ENCODE assay signal across 1 cellular context in the genomic region with DNA sequence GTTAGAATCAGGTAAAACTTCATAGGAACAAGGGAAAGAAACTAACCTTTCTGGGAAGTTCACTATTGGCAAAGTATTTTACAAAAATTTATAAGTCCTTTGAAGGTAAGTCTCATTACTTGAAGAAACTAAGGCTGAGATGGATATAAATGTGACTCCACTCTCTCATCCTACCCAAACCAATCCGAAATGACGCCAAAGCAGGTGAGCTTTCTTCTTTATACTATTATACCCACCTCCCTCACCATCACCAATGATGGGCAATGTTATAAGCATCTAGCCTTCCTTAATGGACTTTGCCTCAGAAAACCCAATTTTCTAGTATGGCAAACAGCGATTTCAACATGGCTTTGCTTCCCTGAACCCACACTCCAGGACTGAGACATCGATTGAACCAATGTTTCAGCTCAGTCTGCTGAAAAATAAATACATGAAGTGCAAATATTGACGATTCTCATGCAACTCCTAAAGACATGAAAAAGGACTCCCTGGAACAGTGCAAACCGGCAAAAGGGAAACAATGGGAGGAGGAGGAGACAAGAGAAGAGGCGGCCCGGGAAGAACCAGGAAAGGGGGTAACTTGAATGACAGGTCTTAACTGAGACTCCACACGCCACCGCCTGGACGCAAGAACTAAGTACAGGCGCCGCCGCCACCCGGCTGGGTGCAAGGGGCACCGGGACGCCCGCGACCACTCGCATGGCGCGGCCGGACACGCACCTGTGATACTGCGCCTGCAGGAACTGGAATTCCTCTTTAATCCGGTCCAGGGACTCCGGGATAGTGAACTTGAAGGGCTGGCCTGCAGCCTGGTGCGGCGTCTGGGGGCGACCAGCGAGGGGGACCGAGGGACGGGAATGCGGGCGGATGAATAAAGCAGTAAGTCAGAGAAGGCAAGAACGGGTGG.
TF ChIP-seq lines count a peak whose summit lies in the region.

No MANE protein-coding gene starts in this region.

TF ChIP-seq in HepG2, 621 proteins besides CTCF, POLR2A, EP300 and RAD21 (continued from another document and continues in another):
- TF ChIP-seq, protein P1, sequence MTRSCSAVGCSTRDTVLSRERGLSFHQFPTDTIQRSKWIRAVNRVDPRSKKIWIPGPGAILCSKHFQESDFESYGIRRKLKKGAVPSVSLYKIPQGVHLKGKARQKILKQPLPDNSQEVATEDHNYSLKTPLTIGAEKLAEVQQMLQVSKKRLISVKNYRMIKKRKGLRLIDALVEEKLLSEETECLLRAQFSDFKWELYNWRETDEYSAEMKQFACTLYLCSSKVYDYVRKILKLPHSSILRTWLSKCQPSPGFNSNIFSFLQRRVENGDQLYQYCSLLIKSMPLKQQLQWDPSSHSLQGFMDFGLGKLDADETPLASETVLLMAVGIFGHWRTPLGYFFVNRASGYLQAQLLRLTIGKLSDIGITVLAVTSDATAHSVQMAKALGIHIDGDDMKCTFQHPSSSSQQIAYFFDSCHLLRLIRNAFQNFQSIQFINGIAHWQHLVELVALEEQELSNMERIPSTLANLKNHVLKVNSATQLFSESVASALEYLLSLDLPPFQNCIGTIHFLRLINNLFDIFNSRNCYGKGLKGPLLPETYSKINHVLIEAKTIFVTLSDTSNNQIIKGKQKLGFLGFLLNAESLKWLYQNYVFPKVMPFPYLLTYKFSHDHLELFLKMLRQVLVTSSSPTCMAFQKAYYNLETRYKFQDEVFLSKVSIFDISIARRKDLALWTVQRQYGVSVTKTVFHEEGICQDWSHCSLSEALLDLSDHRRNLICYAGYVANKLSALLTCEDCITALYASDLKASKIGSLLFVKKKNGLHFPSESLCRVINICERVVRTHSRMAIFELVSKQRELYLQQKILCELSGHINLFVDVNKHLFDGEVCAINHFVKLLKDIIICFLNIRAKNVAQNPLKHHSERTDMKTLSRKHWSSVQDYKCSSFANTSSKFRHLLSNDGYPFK (CRISPR knock-in tag; IDR thresholded peaks at IDR 0.05; ENCODE audit: borderline replicate concordance): peak; percentile 25; the same call in 1 of the 2 replicates
- TF ChIP-seq BCL6 (CRISPR knock-in tag; IDR thresholded peaks at IDR 0.05) (peak; percentile 99), RFX5 (IDR thresholded peaks at IDR 0.05; ENCODE audit: low read depth, low read length) (no peak), NFKBIZ (CRISPR knock-in tag; IDR thresholded peaks at IDR 0.05) (peak; percentile 93), TMF1 (CRISPR knock-in tag; IDR thresholded peaks at IDR 0.05; ENCODE audit: low read depth) (no peak), KAT8 (CRISPR knock-in tag; IDR thresholded peaks at IDR 0.05) (peak; percentile 71), ZNF557 (CRISPR knock-in tag; IDR thresholded peaks at IDR 0.05) (no peak), NFE2L1 (CRISPR knock-in tag; IDR thresholded peaks at IDR 0.05; ENCODE audit: borderline replicate concordance) (no peak), HOXA5 (CRISPR knock-in tag; IDR thresholded peaks at IDR 0.05) (peak; percentile 77; the same call in 1 of the 2 replicates), RFXANK (CRISPR knock-in tag; IDR thresholded peaks at IDR 0.05) (no peak), ZFP36 (IDR thresholded peaks at IDR 0.05; ENCODE audit: borderline replicate concordance, low read depth, low read length, partially characterized antibody) (peak; percentile 52), POLR2AphosphoS5 (IDR thresholded peaks at IDR 0.05; ENCODE audit: low read depth, low read length) (no peak), MEIS2 (CRISPR knock-in tag; IDR thresholded peaks at IDR 0.05) (peak; percentile 91), ISL2 (CRISPR knock-in tag; IDR thresholded peaks at IDR 0.05) (peak; percentile 97), NFATC3 (CRISPR knock-in tag; IDR thresholded peaks at IDR 0.05) (no peak), ATAD3A (CRISPR knock-in tag; IDR thresholded peaks at IDR 0.05) (no peak), SRF (IDR thresholded peaks at IDR 0.05; ENCODE audit: low read depth, low read length) (no peak), TARDBP (CRISPR knock-in tag; IDR thresholded peaks at IDR 0.05) (peak; percentile 87), RELA (CRISPR knock-in tag; IDR thresholded peaks at IDR 0.05) (no peak), SAFB2 (CRISPR knock-in tag; IDR thresholded peaks at IDR 0.05; ENCODE audit: borderline replicate concordance, low read depth) (no peak), ZNF3 (CRISPR knock-in tag; IDR thresholded peaks at IDR 0.05) (peak; percentile 65; the same call in 1 of the 2 replicates), MEIS1 (CRISPR knock-in tag; IDR thresholded peaks at IDR 0.05; ENCODE audit: borderline replicate concordance) (peak; percentile 94; the same call in 1 of the 2 replicates), ZBTB3 (CRISPR knock-in tag; IDR thresholded peaks at IDR 0.05; ENCODE audit: borderline replicate concordance, low read depth) (peak; percentile 87; the same call in 1 of the 2 replicates), ATF1 (CRISPR knock-in tag; IDR thresholded peaks at IDR 0.05) (peak; percentile 84; the same call in 1 of the 2 replicates), ZNF772 (CRISPR knock-in tag; IDR thresholded peaks at IDR 0.05) (peak; percentile 71), RBM22 (optimal IDR thresholded peaks at IDR 0.05; ENCODE audit: low read length) (no peak), FOXA1 (IDR thresholded peaks at IDR 0.05) (peak; percentile 98), FOXA1 (CRISPR knock-in tag; IDR thresholded peaks at IDR 0.05) (peak; percentile 98), ZNF296 (CRISPR knock-in tag; conservative IDR thresholded peaks at IDR 0.05) (no peak), ZNF263 (CRISPR knock-in tag; IDR thresholded peaks at IDR 0.05) (no peak)
- TF ChIP-seq, protein P2, sequence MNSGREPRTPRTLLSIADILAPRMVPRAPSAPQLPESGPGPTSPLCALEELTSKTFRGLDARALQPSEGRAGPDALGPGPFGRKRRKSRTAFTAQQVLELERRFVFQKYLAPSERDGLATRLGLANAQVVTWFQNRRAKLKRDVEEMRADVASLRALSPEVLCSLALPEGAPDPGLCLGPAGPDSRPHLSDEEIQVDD (CRISPR knock-in tag; IDR thresholded peaks at IDR 0.05; ENCODE audit: borderline replicate concordance): no peak
- TF ChIP-seq, protein P3, sequence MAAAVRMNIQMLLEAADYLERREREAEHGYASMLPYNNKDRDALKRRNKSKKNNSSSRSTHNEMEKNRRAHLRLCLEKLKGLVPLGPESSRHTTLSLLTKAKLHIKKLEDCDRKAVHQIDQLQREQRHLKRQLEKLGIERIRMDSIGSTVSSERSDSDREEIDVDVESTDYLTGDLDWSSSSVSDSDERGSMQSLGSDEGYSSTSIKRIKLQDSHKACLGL (CRISPR knock-in tag; IDR thresholded peaks at IDR 0.05): no peak
- TF ChIP-seq, protein P4, sequence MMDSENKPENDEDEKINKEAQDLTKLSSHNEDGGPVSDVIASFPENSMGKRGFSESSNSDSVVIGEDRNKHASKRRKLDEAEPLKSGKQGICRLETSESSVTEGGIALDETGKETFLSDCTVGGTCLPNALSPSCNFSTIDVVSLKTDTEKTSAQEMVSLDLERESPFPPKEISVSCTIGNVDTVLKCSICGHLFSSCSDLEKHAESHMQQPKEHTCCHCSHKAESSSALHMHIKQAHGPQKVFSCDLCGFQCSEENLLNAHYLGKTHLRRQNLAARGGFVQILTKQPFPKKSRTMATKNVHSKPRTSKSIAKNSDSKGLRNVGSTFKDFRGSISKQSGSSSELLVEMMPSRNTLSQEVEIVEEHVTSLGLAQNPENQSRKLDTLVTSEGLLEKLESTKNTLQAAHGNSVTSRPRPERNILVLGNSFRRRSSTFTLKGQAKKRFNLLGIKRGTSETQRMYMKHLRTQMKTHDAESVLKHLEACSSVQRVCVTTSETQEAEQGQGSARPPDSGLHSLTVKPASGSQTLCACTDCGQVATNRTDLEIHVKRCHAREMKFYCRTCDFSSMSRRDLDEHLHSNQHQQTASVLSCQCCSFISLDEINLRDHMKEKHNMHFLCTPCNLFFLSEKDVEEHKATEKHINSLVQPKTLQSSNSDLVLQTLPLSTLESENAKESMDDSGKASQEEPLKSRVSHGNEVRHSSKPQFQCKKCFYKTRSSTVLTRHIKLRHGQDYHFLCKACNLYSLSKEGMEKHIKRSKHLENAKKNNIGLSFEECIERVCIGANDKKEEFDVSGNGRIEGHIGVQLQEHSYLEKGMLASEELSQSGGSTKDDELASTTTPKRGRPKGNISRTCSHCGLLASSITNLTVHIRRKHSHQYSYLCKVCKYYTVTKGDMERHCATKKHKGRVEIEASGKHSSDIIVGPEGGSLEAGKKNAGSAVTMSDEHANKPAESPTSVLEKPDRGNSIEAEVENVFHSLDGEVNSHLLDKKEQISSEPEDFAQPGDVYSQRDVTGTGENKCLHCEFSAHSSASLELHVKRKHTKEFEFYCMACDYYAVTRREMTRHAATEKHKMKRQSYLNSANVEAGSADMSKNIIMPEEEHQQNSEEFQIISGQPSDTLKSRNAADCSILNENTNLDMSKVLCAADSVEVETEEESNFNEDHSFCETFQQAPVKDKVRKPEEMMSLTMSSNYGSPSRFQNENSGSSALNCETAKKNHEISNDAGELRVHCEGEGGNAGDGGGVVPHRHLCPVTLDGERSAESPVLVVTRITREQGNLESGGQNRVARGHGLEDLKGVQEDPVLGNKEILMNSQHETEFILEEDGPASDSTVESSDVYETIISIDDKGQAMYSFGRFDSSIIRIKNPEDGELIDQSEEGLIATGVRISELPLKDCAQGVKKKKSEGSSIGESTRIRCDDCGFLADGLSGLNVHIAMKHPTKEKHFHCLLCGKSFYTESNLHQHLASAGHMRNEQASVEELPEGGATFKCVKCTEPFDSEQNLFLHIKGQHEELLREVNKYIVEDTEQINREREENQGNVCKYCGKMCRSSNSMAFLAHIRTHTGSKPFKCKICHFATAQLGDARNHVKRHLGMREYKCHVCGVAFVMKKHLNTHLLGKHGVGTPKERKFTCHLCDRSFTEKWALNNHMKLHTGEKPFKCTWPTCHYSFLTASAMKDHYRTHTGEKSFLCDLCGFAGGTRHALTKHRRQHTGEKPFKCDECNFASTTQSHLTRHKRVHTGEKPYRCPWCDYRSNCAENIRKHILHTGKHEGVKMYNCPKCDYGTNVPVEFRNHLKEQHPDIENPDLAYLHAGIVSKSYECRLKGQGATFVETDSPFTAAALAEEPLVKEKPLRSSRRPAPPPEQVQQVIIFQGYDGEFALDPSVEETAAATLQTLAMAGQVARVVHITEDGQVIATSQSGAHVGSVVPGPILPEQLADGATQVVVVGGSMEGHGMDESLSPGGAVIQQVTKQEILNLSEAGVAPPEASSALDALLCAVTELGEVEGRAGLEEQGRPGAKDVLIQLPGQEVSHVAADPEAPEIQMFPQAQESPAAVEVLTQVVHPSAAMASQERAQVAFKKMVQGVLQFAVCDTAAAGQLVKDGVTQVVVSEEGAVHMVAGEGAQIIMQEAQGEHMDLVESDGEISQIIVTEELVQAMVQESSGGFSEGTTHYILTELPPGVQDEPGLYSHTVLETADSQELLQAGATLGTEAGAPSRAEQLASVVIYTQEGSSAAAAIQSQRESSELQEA (CRISPR knock-in tag; IDR thresholded peaks at IDR 0.05; ENCODE audit: not compliant biosample characterization): peak; percentile 48
- TF ChIP-seq, protein P5, sequence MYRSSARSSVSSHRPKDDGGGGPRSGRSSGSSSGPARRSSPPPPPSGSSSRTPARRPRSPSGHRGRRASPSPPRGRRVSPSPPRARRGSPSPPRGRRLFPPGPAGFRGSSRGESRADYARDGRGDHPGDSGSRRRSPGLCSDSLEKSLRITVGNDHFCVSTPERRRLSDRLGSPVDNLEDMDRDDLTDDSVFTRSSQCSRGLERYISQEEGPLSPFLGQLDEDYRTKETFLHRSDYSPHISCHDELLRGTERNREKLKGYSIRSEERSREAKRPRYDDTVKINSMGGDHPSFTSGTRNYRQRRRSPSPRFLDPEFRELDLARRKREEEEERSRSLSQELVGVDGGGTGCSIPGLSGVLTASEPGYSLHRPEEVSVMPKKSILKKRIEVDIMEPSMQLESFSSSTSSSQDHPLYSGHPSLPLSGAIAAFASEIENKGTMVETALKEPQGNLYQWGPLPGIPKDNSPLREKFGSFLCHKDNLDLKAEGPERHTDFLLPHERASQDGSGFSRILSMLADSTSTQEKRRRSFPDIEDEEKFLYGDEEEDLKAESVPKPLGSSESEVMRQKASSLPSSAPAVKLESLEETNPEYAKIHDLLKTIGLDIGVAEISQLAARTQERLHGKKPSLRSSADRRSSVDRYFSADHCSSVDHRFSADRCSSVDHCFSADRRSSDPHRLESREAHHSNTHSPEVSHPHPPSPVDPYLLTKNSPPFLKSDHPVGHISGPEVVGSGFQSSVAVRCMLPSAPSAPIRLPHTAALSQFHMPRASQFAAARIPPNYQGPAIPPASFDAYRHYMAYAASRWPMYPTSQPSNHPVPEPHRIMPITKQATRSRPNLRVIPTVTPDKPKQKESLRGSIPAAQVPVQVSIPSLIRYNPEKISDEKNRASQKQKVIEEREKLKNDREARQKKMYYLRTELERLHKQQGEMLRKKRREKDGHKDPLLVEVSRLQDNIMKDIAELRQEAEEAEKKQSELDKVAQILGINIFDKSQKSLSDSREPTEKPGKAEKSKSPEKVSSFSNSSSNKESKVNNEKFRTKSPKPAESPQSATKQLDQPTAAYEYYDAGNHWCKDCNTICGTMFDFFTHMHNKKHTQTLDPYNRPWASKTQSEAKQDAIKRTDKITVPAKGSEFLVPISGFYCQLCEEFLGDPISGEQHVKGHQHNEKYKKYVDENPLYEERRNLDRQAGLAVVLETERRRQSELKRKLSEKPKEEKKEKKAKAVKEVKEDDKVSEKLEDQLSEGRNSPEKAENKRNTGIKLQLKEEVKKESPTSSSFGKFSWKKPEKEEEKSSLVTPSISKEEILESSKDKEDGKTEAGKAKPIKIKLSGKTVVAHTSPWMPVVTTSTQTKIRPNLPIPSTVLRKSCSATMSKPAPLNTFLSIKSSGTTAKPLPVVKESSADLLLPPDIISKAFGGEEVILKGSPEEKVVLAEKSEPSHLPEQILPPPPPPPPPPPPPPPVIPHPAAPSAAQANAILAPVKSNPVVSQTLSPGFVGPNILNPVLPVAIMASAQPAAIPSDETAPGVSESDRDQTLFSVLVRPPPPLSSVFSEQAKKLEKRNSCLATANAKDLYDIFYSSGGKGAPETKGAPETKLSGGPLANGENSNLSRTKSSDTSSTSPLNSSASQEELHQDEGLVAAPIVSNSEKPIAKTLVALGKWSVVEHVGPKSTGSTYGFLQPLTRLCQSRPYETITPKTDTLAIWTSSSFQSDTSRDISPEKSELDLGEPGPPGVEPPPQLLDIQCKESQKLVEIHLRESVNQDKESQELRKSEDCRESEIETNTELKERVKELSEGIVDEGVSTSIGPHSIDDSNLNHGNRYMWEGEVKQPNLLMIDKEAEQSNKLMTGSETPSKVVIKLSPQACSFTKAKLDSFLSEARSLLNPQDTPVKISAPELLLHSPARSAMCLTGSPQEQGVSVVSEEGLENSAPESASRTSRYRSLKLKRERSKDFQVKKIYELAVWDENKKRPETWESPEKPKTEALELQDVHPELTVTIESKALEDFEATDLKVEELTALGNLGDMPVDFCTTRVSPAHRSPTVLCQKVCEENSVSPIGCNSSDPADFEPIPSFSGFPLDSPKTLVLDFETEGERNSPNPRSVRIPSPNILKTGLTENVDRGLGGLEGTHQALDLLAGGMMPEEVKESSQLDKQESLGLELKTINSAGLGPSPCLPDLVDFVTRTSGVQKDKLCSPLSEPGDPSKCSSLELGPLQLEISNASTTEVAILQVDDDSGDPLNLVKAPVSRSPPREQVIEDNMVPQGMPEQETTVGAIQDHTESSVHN (CRISPR knock-in tag; IDR thresholded peaks at IDR 0.05): no peak
- TF ChIP-seq, protein P6, sequence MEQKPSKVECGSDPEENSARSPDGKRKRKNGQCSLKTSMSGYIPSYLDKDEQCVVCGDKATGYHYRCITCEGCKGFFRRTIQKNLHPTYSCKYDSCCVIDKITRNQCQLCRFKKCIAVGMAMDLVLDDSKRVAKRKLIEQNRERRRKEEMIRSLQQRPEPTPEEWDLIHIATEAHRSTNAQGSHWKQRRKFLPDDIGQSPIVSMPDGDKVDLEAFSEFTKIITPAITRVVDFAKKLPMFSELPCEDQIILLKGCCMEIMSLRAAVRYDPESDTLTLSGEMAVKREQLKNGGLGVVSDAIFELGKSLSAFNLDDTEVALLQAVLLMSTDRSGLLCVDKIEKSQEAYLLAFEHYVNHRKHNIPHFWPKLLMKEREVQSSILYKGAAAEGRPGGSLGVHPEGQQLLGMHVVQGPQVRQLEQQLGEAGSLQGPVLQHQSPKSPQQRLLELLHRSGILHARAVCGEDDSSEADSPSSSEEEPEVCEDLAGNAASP (CRISPR knock-in tag; IDR thresholded peaks at IDR 0.05; ENCODE audit: borderline replicate concordance): peak; percentile 94; the same call in 1 of the 2 replicates
